10 cellular contexts compared by ENCODE assay signal in the genomic region with DNA sequence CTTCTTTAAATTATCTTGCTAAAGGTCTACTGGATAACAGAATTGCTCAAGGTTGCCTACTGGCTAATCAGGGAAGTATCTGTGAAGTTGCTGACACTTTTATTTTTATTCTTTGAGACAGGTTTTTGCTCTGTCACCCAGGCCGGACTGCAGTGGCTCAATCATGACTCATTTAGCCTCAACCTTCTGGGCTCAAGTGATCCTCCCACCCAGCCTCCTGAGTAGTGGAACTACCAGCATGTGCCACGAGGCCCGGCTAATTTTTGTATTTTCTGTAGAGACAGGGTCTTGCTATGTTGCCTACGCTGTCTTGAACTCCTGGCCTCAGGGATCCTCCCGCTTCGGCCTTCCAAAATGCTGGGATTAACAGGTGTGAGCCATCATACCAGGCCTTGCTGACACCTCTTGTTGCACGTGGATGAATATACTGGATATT. TPM values are rescaled to one million over a fixed set of nuclear protein-coding genes. Genes with fewer than 3 reads are reported as not detected.
DNase-seq lines count a peak whose midpoint lies in the region; ATAC-seq and TF ChIP-seq lines count a peak whose summit lies in the region.
"Had no signal": no experiment of that assay in that cellular context is flagged by ENCODE, and none has a peak within 500 bp of the region (broad histone marks: within the 10 kb centered on the region; RNA-seq: fewer than 3 reads in every experiment).

No MANE protein-coding gene starts in this region.

- ATAC-seq in activated T-helper 17 cell treated with anti-CD3 and anti-CD28 coated beads, Interleukin-2, amount 50 U/mL, for 72 hours (replicated peaks): peak; percentile 88
- peak; percentile 72 to 92 for ATAC-seq in lower lobe of right lung
- no peak for ATAC-seq in HG02763 (IDR thresholded peaks at IDR 0.05; ENCODE audit: unreplicated experiment)
- ATAC-seq in HG03439 (IDR thresholded peaks at IDR 0.05; ENCODE audit: unreplicated experiment): no peak
- no peak for ATAC-seq in HG03108 (IDR thresholded peaks at IDR 0.05; ENCODE audit: unreplicated experiment)

- H3K9me3 Mint-ChIP-seq in activated T-helper 17 cell treated with anti-CD3 and anti-CD28 coated beads, Interleukin-2, amount 50 U/mL, for 72 hours: no peaks in the 10 kb centered on the region

- H3K27ac ChIP-seq in HL-60 (replicated peaks) (peak overlapping the region; percentile 47), lower lobe of right lung (no peak overlapping the region)

- peaks cover 13% of the 10 kb centered on the region for H3K36me3 Mint-ChIP-seq in activated T-helper 17 cell treated with anti-CD3 and anti-CD28 coated beads, Interleukin-2, amount 50 U/mL, for 72 hours (ENCODE audit: low read depth)

- no peaks in the 10 kb centered on the region for H3K27me3 ChIP-seq in HL-60 (ENCODE audit: insufficient read depth, poor library complexity, severe bottlenecking)
- no peaks in the 10 kb centered on the region for H3K27me3 ChIP-seq in lower lobe of right lung (ENCODE audit: low read depth)

- no peaks in the 10 kb centered on the region for H3K27me3 Mint-ChIP-seq in activated T-helper 17 cell treated with anti-CD3 and anti-CD28 coated beads, Interleukin-2, amount 50 U/mL, for 72 hours

- peaks cover 17% of the 10 kb centered on the region for H3K4me1 ChIP-seq in lower lobe of right lung

- H3K27ac Mint-ChIP-seq in activated T-helper 17 cell treated with anti-CD3 and anti-CD28 coated beads, Interleukin-2, amount 50 U/mL, for 72 hours: peak overlapping the region; percentile 26

- H3K4me3 Mint-ChIP-seq in activated T-helper 17 cell treated with anti-CD3 and anti-CD28 coated beads, Interleukin-2, amount 50 U/mL, for 72 hours: peak overlapping the region; percentile 18

- H3K4me1 Mint-ChIP-seq in activated T-helper 17 cell treated with anti-CD3 and anti-CD28 coated beads, Interleukin-2, amount 50 U/mL, for 72 hours: peaks cover 46% of the 10 kb centered on the region

- intact Hi-C loops in lower lobe of right lung (cut with DNase I): no loop called here

- DNase-seq in AG08395 (ENCODE audit: low spot score) (peak; percentile 5), HL-60 (ENCODE audit: low read depth in 1 of 2, low spot score in 1 of 2) (peak; percentile 75 to 91), lower lobe of right lung (peak; percentile 67), NCI-H82 treated with DMSO at 0.1 percent for 48 hours (lab: John Stamatoyannopoulos, UW; ENCODE audit: unreplicated experiment) (no peak)
- DNase-seq: H7, NCI-H1436 treated with DMSO at 0.1 percent for 48 hours had no signal

- H3K9me3 ChIP-seq in lower lobe of right lung: no peaks in the 10 kb centered on the region

- TF ChIP-seq CTCF in HL-60 (IDR thresholded peaks at IDR 0.05; ENCODE audit: insufficient read depth, low read length) (no peak), lower lobe of right lung (IDR thresholded peaks at IDR 0.05) (no peak)

- H3K36me3 ChIP-seq in lower lobe of right lung: no peaks in the 10 kb centered on the region

- H3K4me3 ChIP-seq in HL-60 (replicated peaks; ENCODE audit: insufficient read depth, low read length): no peak overlapping the region
- no peak overlapping the region for H3K4me3 ChIP-seq in lower lobe of right lung

RNA-seq across cellular contexts. Expression of a gene that starts 43.1 kb away (rescaled TPM):
- total RNA-seq in activated T-helper 17 cell treated with anti-CD3 and anti-CD28 coated beads, Interleukin-2, amount 50 U/mL, for 72 hours: 10 to 100 TPM; 62.6 to 74.1 TPM
- total RNA-seq in lower lobe of right lung: 110 TPM

Comparison
In these comparisons a context has a peak if more than half of its experiments do, and no peak if none do; other contexts are left out.
1. ATAC-seq: peak in activated T-helper 17 cell treated with anti-CD3 and anti-CD28 coated beads, Interleukin-2, amount 50 U/mL, for 72 hours (single experiment) and lower lobe of right lung (2 of 2); none in HG02763 (single experiment), HG03439 (single experiment) and HG03108 (single experiment).